ENCODE assay signal across 1 cellular context in the genomic region with DNA sequence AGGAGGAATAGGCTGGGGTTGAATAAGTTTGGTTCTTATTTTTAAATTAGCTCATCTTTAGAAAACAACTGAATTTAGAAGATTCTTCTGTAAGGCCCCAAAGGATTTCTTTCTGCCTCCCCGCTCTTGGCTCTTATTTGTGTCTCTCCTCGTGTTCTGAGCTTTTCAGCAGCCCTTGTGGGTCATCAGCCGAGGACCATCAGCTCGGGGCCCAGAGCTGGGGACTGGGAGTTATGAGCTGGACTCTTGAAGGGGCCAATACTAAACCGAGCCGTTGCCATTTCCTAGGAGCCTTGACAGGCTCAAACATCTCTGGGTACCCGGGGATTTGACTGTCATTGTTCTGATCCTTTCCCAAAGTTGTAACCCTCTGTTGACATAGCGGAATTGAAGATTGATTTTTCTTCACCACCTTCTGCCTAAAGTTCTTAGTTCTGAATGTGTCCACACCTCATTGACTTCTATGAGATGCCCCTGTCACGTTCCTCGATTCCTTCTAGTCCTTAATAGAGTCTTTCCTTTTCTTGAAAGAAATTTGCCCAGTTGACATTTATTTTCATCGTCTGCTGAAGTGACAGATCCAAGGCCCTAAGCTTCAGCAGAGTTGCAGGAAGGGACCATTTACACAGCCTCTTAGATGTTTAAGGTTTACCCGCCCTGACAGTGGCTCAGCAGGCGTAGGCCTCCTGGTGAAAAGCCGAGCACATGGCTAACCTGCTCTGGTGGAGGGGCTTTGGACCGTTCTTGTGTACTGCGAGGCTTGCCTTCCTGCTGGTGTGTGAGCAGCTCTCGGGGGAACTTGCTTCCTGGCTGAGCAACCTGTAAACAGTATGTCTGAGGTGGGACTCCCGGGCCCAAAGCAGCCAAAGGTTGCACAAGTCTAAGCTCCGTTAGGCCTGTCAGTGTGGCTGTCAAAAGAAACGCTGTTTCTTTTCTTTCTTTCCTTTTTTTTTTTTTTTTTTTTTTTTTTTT.
TF ChIP-seq lines count a peak whose summit lies in the region.

No MANE protein-coding gene starts in this region.

TF ChIP-seq in SK-N-SH, 30 proteins besides CTCF, POLR2A, EP300 and RAD21 (continued from another document):
- TF ChIP-seq, protein P1, sequence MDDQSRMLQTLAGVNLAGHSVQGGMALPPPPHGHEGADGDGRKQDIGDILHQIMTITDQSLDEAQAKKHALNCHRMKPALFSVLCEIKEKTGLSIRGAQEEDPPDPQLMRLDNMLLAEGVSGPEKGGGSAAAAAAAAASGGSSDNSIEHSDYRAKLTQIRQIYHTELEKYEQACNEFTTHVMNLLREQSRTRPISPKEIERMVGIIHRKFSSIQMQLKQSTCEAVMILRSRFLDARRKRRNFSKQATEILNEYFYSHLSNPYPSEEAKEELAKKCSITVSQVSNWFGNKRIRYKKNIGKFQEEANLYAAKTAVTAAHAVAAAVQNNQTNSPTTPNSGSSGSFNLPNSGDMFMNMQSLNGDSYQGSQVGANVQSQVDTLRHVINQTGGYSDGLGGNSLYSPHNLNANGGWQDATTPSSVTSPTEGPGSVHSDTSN (IDR thresholded peaks at IDR 0.05): no peak
- TF ChIP-seq YY1 (IDR thresholded peaks at IDR 0.05; ENCODE audit: low read depth): no peak
- TF ChIP-seq RFX5 (IDR thresholded peaks at IDR 0.05; ENCODE audit: low read length): no peak
- TF ChIP-seq CHD2 (IDR thresholded peaks at IDR 0.05; ENCODE audit: low read length, partially characterized antibody): no peak
- TF ChIP-seq, protein P2, sequence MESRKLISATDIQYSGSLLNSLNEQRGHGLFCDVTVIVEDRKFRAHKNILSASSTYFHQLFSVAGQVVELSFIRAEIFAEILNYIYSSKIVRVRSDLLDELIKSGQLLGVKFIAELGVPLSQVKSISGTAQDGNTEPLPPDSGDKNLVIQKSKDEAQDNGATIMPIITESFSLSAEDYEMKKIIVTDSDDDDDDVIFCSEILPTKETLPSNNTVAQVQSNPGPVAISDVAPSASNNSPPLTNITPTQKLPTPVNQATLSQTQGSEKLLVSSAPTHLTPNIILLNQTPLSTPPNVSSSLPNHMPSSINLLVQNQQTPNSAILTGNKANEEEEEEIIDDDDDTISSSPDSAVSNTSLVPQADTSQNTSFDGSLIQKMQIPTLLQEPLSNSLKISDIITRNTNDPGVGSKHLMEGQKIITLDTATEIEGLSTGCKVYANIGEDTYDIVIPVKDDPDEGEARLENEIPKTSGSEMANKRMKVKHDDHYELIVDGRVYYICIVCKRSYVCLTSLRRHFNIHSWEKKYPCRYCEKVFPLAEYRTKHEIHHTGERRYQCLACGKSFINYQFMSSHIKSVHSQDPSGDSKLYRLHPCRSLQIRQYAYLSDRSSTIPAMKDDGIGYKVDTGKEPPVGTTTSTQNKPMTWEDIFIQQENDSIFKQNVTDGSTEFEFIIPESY (IDR thresholded peaks at IDR 0.05; ENCODE audit: borderline replicate concordance, low read depth): no peak
- TF ChIP-seq GABPA (IDR thresholded peaks at IDR 0.05; ENCODE audit: low read depth): no peak
- TF ChIP-seq, protein P3, sequence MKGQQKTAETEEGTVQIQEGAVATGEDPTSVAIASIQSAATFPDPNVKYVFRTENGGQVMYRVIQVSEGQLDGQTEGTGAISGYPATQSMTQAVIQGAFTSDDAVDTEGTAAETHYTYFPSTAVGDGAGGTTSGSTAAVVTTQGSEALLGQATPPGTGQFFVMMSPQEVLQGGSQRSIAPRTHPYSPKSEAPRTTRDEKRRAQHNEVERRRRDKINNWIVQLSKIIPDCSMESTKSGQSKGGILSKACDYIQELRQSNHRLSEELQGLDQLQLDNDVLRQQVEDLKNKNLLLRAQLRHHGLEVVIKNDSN (IDR thresholded peaks at IDR 0.05; ENCODE audit: borderline replicate concordance, low read depth): no peak
- no peak for TF ChIP-seq JUND (IDR thresholded peaks at IDR 0.05)
- TF ChIP-seq EZH2phosphoT487 (IDR thresholded peaks at IDR 0.05; ENCODE audit: borderline replicate concordance, low read depth): no peak
- TF ChIP-seq, protein P4, sequence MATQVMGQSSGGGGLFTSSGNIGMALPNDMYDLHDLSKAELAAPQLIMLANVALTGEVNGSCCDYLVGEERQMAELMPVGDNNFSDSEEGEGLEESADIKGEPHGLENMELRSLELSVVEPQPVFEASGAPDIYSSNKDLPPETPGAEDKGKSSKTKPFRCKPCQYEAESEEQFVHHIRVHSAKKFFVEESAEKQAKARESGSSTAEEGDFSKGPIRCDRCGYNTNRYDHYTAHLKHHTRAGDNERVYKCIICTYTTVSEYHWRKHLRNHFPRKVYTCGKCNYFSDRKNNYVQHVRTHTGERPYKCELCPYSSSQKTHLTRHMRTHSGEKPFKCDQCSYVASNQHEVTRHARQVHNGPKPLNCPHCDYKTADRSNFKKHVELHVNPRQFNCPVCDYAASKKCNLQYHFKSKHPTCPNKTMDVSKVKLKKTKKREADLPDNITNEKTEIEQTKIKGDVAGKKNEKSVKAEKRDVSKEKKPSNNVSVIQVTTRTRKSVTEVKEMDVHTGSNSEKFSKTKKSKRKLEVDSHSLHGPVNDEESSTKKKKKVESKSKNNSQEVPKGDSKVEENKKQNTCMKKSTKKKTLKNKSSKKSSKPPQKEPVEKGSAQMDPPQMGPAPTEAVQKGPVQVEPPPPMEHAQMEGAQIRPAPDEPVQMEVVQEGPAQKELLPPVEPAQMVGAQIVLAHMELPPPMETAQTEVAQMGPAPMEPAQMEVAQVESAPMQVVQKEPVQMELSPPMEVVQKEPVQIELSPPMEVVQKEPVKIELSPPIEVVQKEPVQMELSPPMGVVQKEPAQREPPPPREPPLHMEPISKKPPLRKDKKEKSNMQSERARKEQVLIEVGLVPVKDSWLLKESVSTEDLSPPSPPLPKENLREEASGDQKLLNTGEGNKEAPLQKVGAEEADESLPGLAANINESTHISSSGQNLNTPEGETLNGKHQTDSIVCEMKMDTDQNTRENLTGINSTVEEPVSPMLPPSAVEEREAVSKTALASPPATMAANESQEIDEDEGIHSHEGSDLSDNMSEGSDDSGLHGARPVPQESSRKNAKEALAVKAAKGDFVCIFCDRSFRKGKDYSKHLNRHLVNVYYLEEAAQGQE (IDR thresholded peaks at IDR 0.05; ENCODE audit: low read depth, low read length): no peak
